1 cellular context compared by ENCODE assay signal in genomic region chr19:46791944-46792343, GRCh38.
TF ChIP-seq lines count a peak whose summit lies in the region.

No MANE protein-coding gene starts in this region.

TF ChIP-seq in HCT116, 20 proteins besides CTCF, POLR2A, EP300 and RAD21 (continued from another document):
- TF ChIP-seq EZH2phosphoT487 (IDR thresholded peaks at IDR 0.05; ENCODE audit: borderline replicate concordance) (no peak), CBX3 (IDR thresholded peaks at IDR 0.05; ENCODE audit: low read depth) (no peak)
